16 cellular contexts compared by ENCODE assay signal in genomic region chr4:5635826-5636196, GRCh38.
DNase-seq lines count a peak whose midpoint lies in the region; ATAC-seq and TF ChIP-seq lines count a peak whose summit lies in the region.
"Had no signal": no experiment of that assay in that cellular context is flagged by ENCODE, and none has a peak within 500 bp of the region (broad histone marks: within the 10 kb centered on the region; RNA-seq: fewer than 3 reads in every experiment).

No MANE protein-coding gene starts in this region.

- peak; percentile 34 for DNase-seq in AG20443 (ENCODE audit: low spot score)
- DNase-seq in PC-3, result peak; percentile 88
- peak; percentile 77 for DNase-seq in choroid plexus epithelial cell (ENCODE audit: low read depth)
- peak; percentile 56 for DNase-seq in myocyte (ENCODE audit: low read depth)
- DNase-seq in NCI-H1092 (lab: John Stamatoyannopoulos, UW), result no peak
- DNase-seq: activated CD8-positive, alpha-beta T cell treated with anti-CD3 and anti-CD28 coated beads, Interleukin-2, amount 10 ng/mL, durations not matched to agents 7 days and 5 days; activated naive CD4-positive, alpha-beta T cell; H7; NCI-H1105; stimulated activated CD4-positive, alpha-beta T cell treated with anti-CD3 and anti-CD28 coated beads, Interleukin-4, amount 100 ng/mL, for 1 hour had no signal

- H3K4me2 ChIP-seq in PC-3 (ENCODE audit: low read length), result peak overlapping the region; percentile 72
- H3K4me2 ChIP-seq: BLaER1 had no signal

- TF ChIP-seq CTCF in PC-3 (conservative IDR thresholded peaks at IDR 0.05; ENCODE audit: low read depth, low read length), result no peak
- no peak for TF ChIP-seq CTCF in choroid plexus epithelial cell (conservative IDR thresholded peaks at IDR 0.05; ENCODE audit: low read depth, low read length)

- H3K9me3 ChIP-seq in PC-3 (ENCODE audit: low read length), result no peaks in the 10 kb centered on the region
- H3K9me3 ChIP-seq: gastroesophageal sphincter had no signal

- no peaks in the 10 kb centered on the region for H4K20me1 ChIP-seq in PC-3 (ENCODE audit: low read length)
- H4K20me1 ChIP-seq: BLaER1 had no signal

- no peaks in the 10 kb centered on the region for H3K79me2 ChIP-seq in PC-3 (ENCODE audit: low read length)

- 0 out of 2 replicates have a peak, but pooled peaks cover 3% of the 10 kb centered on the region for H3K36me3 ChIP-seq in PC-3 (ENCODE audit: low read depth, low read length)

- H3K9me2 ChIP-seq in PC-3 (replicated peaks; ENCODE audit: low read length), result no peaks in the 10 kb centered on the region

- no peaks in the 10 kb centered on the region for H3K27me3 ChIP-seq in PC-3 (ENCODE audit: low read length)
- H3K27me3 ChIP-seq: BLaER1, gastroesophageal sphincter had no signal

- H3K27ac ChIP-seq in PC-3 (ENCODE audit: low read length), result peak overlapping the region; percentile 93
- H3K27ac ChIP-seq: BLaER1, gastroesophageal sphincter had no signal

- no TSS peak for BruUV-seq in PC-3 (replicated peaks; lab: Mats Ljungman, UMichigan)

- peaks cover 56% of the 10 kb centered on the region for H3K4me1 ChIP-seq in PC-3 (ENCODE audit: insufficient read depth, low read length)
- H3K4me1 ChIP-seq: gastroesophageal sphincter had no signal

- CTCF ChIA-PET in PC-3 (lab: Charles Lee), result no interaction called here

- ATAC-seq in PC-3 (peak; percentile 76), HG03442 (IDR thresholded peaks at IDR 0.05; ENCODE audit: unreplicated experiment) (no peak), GM19351 (IDR thresholded peaks at IDR 0.05; ENCODE audit: unreplicated experiment) (no peak), HG03571 (IDR thresholded peaks at IDR 0.05; ENCODE audit: unreplicated experiment) (no peak)
- ATAC-seq: activated CD8-positive, alpha-beta T cell treated with anti-CD3 and anti-CD28 coated beads, Interleukin-2, amount 10 ng/mL, durations not matched to agents 7 days and 5 days; gastroesophageal sphincter; stimulated activated memory B cell treated with anti-CD40 and anti-IgM and Interleukin-4, amounts not matched to agents 10 μg/mL and 1 μg/mL and 100 μg/mL, for 72 hours had no signal

- intact Hi-C loops in PC-3 (cut with micrococcal nuclease), result loop anchor here (2.0 to 5.0 kb wide), 2 partner anchors 111 to 155 kb away; no protein-coding TSS in a partner anchor

- POLR2A ChIA-PET in PC-3 (lab: Charles Lee; ENCODE audit: unreplicated experiment), result no interaction called here

- 0 out of 2 replicates have a peak overlapping the region, but pooled peaks have one; percentile 47 for H2AFZ ChIP-seq in PC-3 (ENCODE audit: low read length)

- H3K4me3 ChIP-seq in PC-3 (ENCODE audit: low read length) (peak overlapping the region; percentile 16; the same call in 1 of the 2 replicates), choroid plexus epithelial cell (ENCODE audit: low read depth, low read length) (no peak overlapping the region)
- H3K4me3 ChIP-seq: BLaER1, gastroesophageal sphincter had no signal

- peak overlapping the region; percentile 42 for H3K9ac ChIP-seq in PC-3 (ENCODE audit: low read length)
- H3K9ac ChIP-seq: BLaER1 had no signal

- H3F3A ChIP-seq in PC-3 (ENCODE audit: low read length, unreplicated experiment), result no peaks in the 10 kb centered on the region
